In genomic region chr15:101318147-101318809, GRCh38 we compare ENCODE assay signal across 1 cellular context.
TF ChIP-seq lines count a peak whose summit lies in the region.

No MANE protein-coding gene starts in this region.

TF ChIP-seq in SK-N-SH, 30 proteins besides CTCF, POLR2A, EP300 and RAD21 (continued from another document):
- TF ChIP-seq USF2 (IDR thresholded peaks at IDR 0.05; ENCODE audit: borderline replicate concordance, low read depth, low read length) (no peak), RFX5 (IDR thresholded peaks at IDR 0.05; ENCODE audit: low read length) (no peak), SIN3A (IDR thresholded peaks at IDR 0.05; ENCODE audit: borderline replicate concordance, low read depth, low read length) (no peak), NRF1 (IDR thresholded peaks at IDR 0.05; ENCODE audit: low read depth, low read length) (no peak)
TF ChIP-seq in SK-N-SH: peak in this region for 0.
